In the genomic region with DNA sequence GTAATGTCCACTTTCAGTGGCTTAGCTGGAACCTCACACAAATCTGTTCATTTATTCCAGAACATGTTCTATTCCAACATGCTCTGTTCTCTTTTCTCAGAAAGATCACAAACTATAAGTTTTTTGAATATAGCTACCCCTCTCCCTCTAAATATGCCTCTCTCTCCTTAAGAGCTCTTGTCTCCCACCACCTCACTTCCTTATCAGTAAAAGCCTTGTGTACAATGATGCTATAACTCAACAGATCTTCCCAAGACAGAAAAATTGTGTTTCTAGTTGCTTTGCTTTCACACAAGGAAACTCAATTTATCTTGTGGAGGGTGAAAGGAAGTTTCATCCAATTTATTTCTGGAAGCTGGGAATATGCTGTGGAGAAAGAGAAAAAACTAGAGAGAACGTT, we compare ENCODE assay signal across 36 cellular contexts.
"Had no signal": no experiment of that assay in that cellular context is flagged by ENCODE, and none has a peak within 500 bp of the region (broad histone marks: within the 10 kb centered on the region; RNA-seq: fewer than 3 reads in every experiment).

No MANE protein-coding gene starts in this region.

- H3K4me3 Mint-ChIP-seq: activated CD4-positive, alpha-beta memory T cell treated with anti-CD3 and anti-CD28 coated beads for 36 hours; activated CD4-positive, alpha-beta T cell treated with anti-CD3 and anti-CD28 coated beads for 36 hours; activated CD4-positive, alpha-beta T cell treated with anti-CD3 and anti-CD28 coated beads, Interleukin-2, amount 10 ng/mL, durations not matched to agents 24 days and 14 days; activated CD8-positive, alpha-beta memory T cell treated with anti-CD3 and anti-CD28 coated beads, Interleukin-2, amount 10 ng/mL, durations not matched to agents 7 days and 5 days; activated CD8-positive, alpha-beta T cell treated with anti-CD3 and anti-CD28 coated beads, Interleukin-2, amount 10 ng/mL, durations not matched to agents 7 days and 5 days; activated naive CD4-positive, alpha-beta T cell treated with anti-CD3 and anti-CD28 coated beads for 36 hours; activated naive CD4-positive, alpha-beta T cell treated with anti-CD3 and anti-CD28 coated beads, Interleukin-2, amount 50 U/mL, for 24 hours; activated naive CD8-positive, alpha-beta T cell treated with anti-CD3 and anti-CD28 coated beads for 36 hours; activated naive CD8-positive, alpha-beta T cell treated with anti-CD3 and anti-CD28 coated beads, Interleukin-2, amount 50 U/mL, for 24 hours; activated T-helper 1 cell treated with anti-CD3 and anti-CD28 coated beads, Interleukin-12 subunit alpha, Interleukin-12 subunit beta, Interleukin-2, Interleukin-4 antibody, amounts not matched to agents 30 ng/mL and 10 ng/mL and 1 ng/mL, durations not matched to agents 14 hours and 24 hours and 36 hours had no signal

- H3K36me3 ChIP-seq: adrenal gland, cardiac muscle cell, colonic mucosa, esophagus squamous epithelium, gastroesophageal sphincter had no signal

- H3K36me3 Mint-ChIP-seq: activated CD4-positive, alpha-beta memory T cell treated with anti-CD3 and anti-CD28 coated beads for 36 hours; activated CD8-positive, alpha-beta memory T cell treated with anti-CD3 and anti-CD28 coated beads, Interleukin-2, amount 10 ng/mL, durations not matched to agents 7 days and 5 days; activated naive CD4-positive, alpha-beta T cell treated with anti-CD3 and anti-CD28 coated beads, Interleukin-2, amount 50 U/mL, for 24 hours; activated naive CD8-positive, alpha-beta T cell treated with anti-CD3 and anti-CD28 coated beads for 36 hours had no signal

- H3K4me3 ChIP-seq: adrenal gland, body of pancreas, cardiac muscle cell, colonic mucosa, esophagus squamous epithelium, gastroesophageal sphincter had no signal

- H3K27ac ChIP-seq: adrenal gland, body of pancreas, cardiac muscle cell, colonic mucosa, epithelial cell of prostate, esophagus squamous epithelium, gastroesophageal sphincter had no signal

- ATAC-seq: activated CD4-positive, alpha-beta T cell treated with anti-CD3 and anti-CD28 coated beads for 36 hours; activated CD8-positive, alpha-beta memory T cell treated with anti-CD3 and anti-CD28 coated beads, Interleukin-2, amount 10 ng/mL, durations not matched to agents 7 days and 5 days; activated CD8-positive, alpha-beta T cell treated with anti-CD3 and anti-CD28 coated beads, Interleukin-2, amount 10 ng/mL, durations not matched to agents 7 days and 5 days; activated naive CD8-positive, alpha-beta T cell treated with anti-CD3 and anti-CD28 coated beads, Interleukin-2, amount 50 U/mL, for 24 hours; body of pancreas; gastroesophageal sphincter had no signal

- H3K9me3 ChIP-seq: adrenal gland, body of pancreas, colonic mucosa, esophagus squamous epithelium, gastroesophageal sphincter had no signal

- H3K4me1 ChIP-seq: body of pancreas, colonic mucosa, esophagus squamous epithelium had no signal

- FAIRE-seq: endometrium, endothelial cell of umbilical vein had no signal

- H3K27me3 ChIP-seq: adrenal gland, body of pancreas, cardiac muscle cell, colonic mucosa, esophagus squamous epithelium, gastroesophageal sphincter had no signal

- DNase-seq: activated CD4-positive, alpha-beta memory T cell treated with anti-CD3 and anti-CD28 coated beads for 36 hours; activated CD4-positive, alpha-beta T cell treated with anti-CD3 and anti-CD28 coated beads for 36 hours; activated CD4-positive, alpha-beta T cell treated with anti-CD3 and anti-CD28 coated beads, Interleukin-2, amount 10 ng/mL, durations not matched to agents 24 days and 14 days; activated CD4-positive, CD25-positive, alpha-beta regulatory T cell; activated CD4-positive, CD25-positive, alpha-beta regulatory T cell treated with anti-CD3 and anti-CD28 coated beads, Interleukin-2, amount 50 U/mL, for 72 hours; activated CD8-positive, alpha-beta memory T cell treated with anti-CD3 and anti-CD28 coated beads, Interleukin-2, amount 10 ng/mL, durations not matched to agents 7 days and 5 days; activated CD8-positive, alpha-beta memory T cell treated with anti-CD3 and anti-CD28 coated beads, Interleukin-2, amount 50 U/mL, for 4 hours; activated CD8-positive, alpha-beta T cell treated with anti-CD3 and anti-CD28 coated beads, Interleukin-2, amount 10 ng/mL, durations not matched to agents 7 days and 5 days; activated effector memory CD4-positive, alpha-beta T cell treated with anti-CD3 and anti-CD28 coated beads, Interleukin-2, amount 50 U/mL, for 16 hours; activated naive CD4-positive, alpha-beta T cell treated with anti-CD3 and anti-CD28 coated beads for 36 hours; activated naive CD8-positive, alpha-beta T cell treated with anti-CD3 and anti-CD28 coated beads for 36 hours; activated naive CD8-positive, alpha-beta T cell treated with anti-CD3 and anti-CD28 coated beads, Interleukin-2, amount 50 U/mL, for 24 hours; activated T-cell treated with anti-CD3 and anti-CD28 coated beads, Interleukin-2, amount 50 U/mL, for 1 hour; activated T-cell treated with anti-CD3 and anti-CD28 coated beads, Interleukin-2, amount 50 U/mL, for 48 hours; adrenal gland; amygdala; aorta; body of pancreas; central memory CD4-positive, alpha-beta T cell; cerebellar nuclear complex; colonic mucosa; effector CD8-positive, alpha-beta T cell; esophagus squamous epithelium; foreskin melanocyte; head of caudate nucleus; SW 1271; T-helper 1 cell; T-helper 2 cell had no signal

- H3K27me3 Mint-ChIP-seq: activated CD4-positive, alpha-beta memory T cell treated with anti-CD3 and anti-CD28 coated beads for 36 hours; activated CD4-positive, alpha-beta T cell treated with anti-CD3 and anti-CD28 coated beads for 36 hours; activated naive CD4-positive, alpha-beta T cell treated with anti-CD3 and anti-CD28 coated beads, Interleukin-2, amount 50 U/mL, for 24 hours; activated naive CD8-positive, alpha-beta T cell treated with anti-CD3 and anti-CD28 coated beads, Interleukin-2, amount 50 U/mL, for 24 hours had no signal

- H3K27ac Mint-ChIP-seq: activated CD4-positive, alpha-beta memory T cell treated with anti-CD3 and anti-CD28 coated beads for 36 hours; activated CD4-positive, alpha-beta T cell treated with anti-CD3 and anti-CD28 coated beads for 36 hours; activated CD4-positive, alpha-beta T cell treated with anti-CD3 and anti-CD28 coated beads, Interleukin-2, amount 10 ng/mL, durations not matched to agents 24 days and 14 days; activated CD8-positive, alpha-beta memory T cell treated with anti-CD3 and anti-CD28 coated beads, Interleukin-2, amount 10 ng/mL, durations not matched to agents 7 days and 5 days; activated CD8-positive, alpha-beta T cell treated with anti-CD3 and anti-CD28 coated beads, Interleukin-2, amount 10 ng/mL, durations not matched to agents 7 days and 5 days; activated naive CD4-positive, alpha-beta T cell treated with anti-CD3 and anti-CD28 coated beads for 36 hours; activated naive CD4-positive, alpha-beta T cell treated with anti-CD3 and anti-CD28 coated beads, Interleukin-2, amount 50 U/mL, for 24 hours; activated naive CD8-positive, alpha-beta T cell treated with anti-CD3 and anti-CD28 coated beads for 36 hours; activated naive CD8-positive, alpha-beta T cell treated with anti-CD3 and anti-CD28 coated beads, Interleukin-2, amount 50 U/mL, for 24 hours; activated T-helper 1 cell treated with anti-CD3 and anti-CD28 coated beads, Interleukin-12 subunit alpha, Interleukin-12 subunit beta, Interleukin-2, Interleukin-4 antibody, amounts not matched to agents 30 ng/mL and 10 ng/mL and 1 ng/mL, durations not matched to agents 14 hours and 24 hours and 36 hours; activated T-helper 2 cell treated with anti-CD3 and anti-CD28 coated beads, Interferon-gamma antibody, Interleukin-2, Interleukin-4, amounts not matched to agents 10 μg/mL and 5 μg/mL and 100 μg/mL, durations not matched to agents 14 hours and 24 hours and 36 hours had no signal
